27 cellular contexts compared by ENCODE assay signal in genomic region chr10:106956216-106956915, GRCh38.
"Had no signal": no experiment of that assay in that cellular context is flagged by ENCODE, and none has a peak within 500 bp of the region (broad histone marks: within the 10 kb centered on the region; RNA-seq: fewer than 3 reads in every experiment).

No MANE protein-coding gene starts in this region.

- H3K27ac Mint-ChIP-seq: activated CD8-positive, alpha-beta memory T cell treated with anti-CD3 and anti-CD28 coated beads, Interleukin-2, amount 10 ng/mL, durations not matched to agents 7 days and 5 days; activated CD8-positive, alpha-beta T cell treated with anti-CD3 and anti-CD28 coated beads, Interleukin-2, amount 10 ng/mL, durations not matched to agents 7 days and 5 days; activated naive CD8-positive, alpha-beta T cell; activated T-cell treated with anti-CD3 and anti-CD28 coated beads, Interleukin-2, amount 50 U/mL, for 72 hours; immature natural killer cell; memory B cell; naive thymus-derived CD8-positive, alpha-beta T cell; stimulated activated effector memory CD8-positive, alpha-beta T cell treated with anti-CD3 and anti-CD28 coated beads, Interleukin-12 subunit alpha, Interleukin-12 subunit beta, amount 100 ng/mL, for 72 hours; stimulated activated naive CD8-positive, alpha-beta T cell treated with anti-CD3 and anti-CD28 coated beads, Interleukin-15, amount 100 ng/mL, for 72 hours; T-helper 17 cell had no signal

- H3K27ac ChIP-seq: coronary artery, dorsolateral prefrontal cortex, skin epidermis, thyroid gland, upper lobe of right lung had no signal

- H3K27me3 ChIP-seq: thyroid gland, upper lobe of right lung had no signal

- H3K4me3 Mint-ChIP-seq: activated CD8-positive, alpha-beta memory T cell treated with anti-CD3 and anti-CD28 coated beads, Interleukin-2, amount 10 ng/mL, durations not matched to agents 7 days and 5 days; activated CD8-positive, alpha-beta T cell treated with anti-CD3 and anti-CD28 coated beads, Interleukin-2, amount 10 ng/mL, durations not matched to agents 7 days and 5 days; activated naive CD8-positive, alpha-beta T cell; activated T-cell treated with anti-CD3 and anti-CD28 coated beads, Interleukin-2, amount 50 U/mL, for 72 hours; immature natural killer cell; memory B cell; naive thymus-derived CD8-positive, alpha-beta T cell; stimulated activated effector memory CD8-positive, alpha-beta T cell treated with anti-CD3 and anti-CD28 coated beads, Interleukin-12 subunit alpha, Interleukin-12 subunit beta, amount 100 ng/mL, for 72 hours; stimulated activated naive CD8-positive, alpha-beta T cell treated with anti-CD3 and anti-CD28 coated beads, Interleukin-15, amount 100 ng/mL, for 72 hours; T-helper 17 cell had no signal

- H3K9me3 Mint-ChIP-seq: activated T-cell treated with anti-CD3 and anti-CD28 coated beads, Interleukin-2, amount 50 U/mL, for 72 hours; memory B cell; stimulated activated effector memory CD8-positive, alpha-beta T cell treated with anti-CD3 and anti-CD28 coated beads, Interleukin-12 subunit alpha, Interleukin-12 subunit beta, amount 100 ng/mL, for 72 hours; stimulated activated naive CD8-positive, alpha-beta T cell treated with anti-CD3 and anti-CD28 coated beads, Interleukin-15, amount 100 ng/mL, for 72 hours had no signal

- H3K9me3 ChIP-seq: thyroid gland, upper lobe of right lung had no signal

- ATAC-seq: activated CD8-positive, alpha-beta memory T cell treated with anti-CD3 and anti-CD28 coated beads, Interleukin-2, amount 10 ng/mL, durations not matched to agents 7 days and 5 days; activated CD8-positive, alpha-beta T cell treated with anti-CD3 and anti-CD28 coated beads, Interleukin-2, amount 10 ng/mL, durations not matched to agents 7 days and 5 days; activated T-cell treated with anti-CD3 and anti-CD28 coated beads, Interleukin-2, amount 50 U/mL, for 72 hours; naive thymus-derived CD8-positive, alpha-beta T cell; sciatic nerve; stimulated activated effector memory CD8-positive, alpha-beta T cell treated with anti-CD3 and anti-CD28 coated beads, Interleukin-12 subunit alpha, Interleukin-12 subunit beta, amount 100 ng/mL, for 72 hours; stimulated activated naive CD8-positive, alpha-beta T cell treated with anti-CD3 and anti-CD28 coated beads, Interleukin-15, amount 100 ng/mL, for 72 hours; T-helper 17 cell; upper lobe of right lung had no signal

- H3K36me3 ChIP-seq: thyroid gland, upper lobe of right lung had no signal

- H3K4me3 ChIP-seq: coronary artery, dorsolateral prefrontal cortex, skin epidermis, thyroid gland, upper lobe of right lung had no signal

- H3K36me3 Mint-ChIP-seq: activated CD8-positive, alpha-beta memory T cell treated with anti-CD3 and anti-CD28 coated beads, Interleukin-2, amount 10 ng/mL, durations not matched to agents 7 days and 5 days; activated naive CD8-positive, alpha-beta T cell; memory B cell; naive thymus-derived CD8-positive, alpha-beta T cell; stimulated activated effector memory CD8-positive, alpha-beta T cell treated with anti-CD3 and anti-CD28 coated beads, Interleukin-12 subunit alpha, Interleukin-12 subunit beta, amount 100 ng/mL, for 72 hours had no signal

- H3K4me1 Mint-ChIP-seq: activated CD8-positive, alpha-beta memory T cell treated with anti-CD3 and anti-CD28 coated beads, Interleukin-2, amount 10 ng/mL, durations not matched to agents 7 days and 5 days; stimulated activated effector memory CD8-positive, alpha-beta T cell treated with anti-CD3 and anti-CD28 coated beads, Interleukin-12 subunit alpha, Interleukin-12 subunit beta, amount 100 ng/mL, for 72 hours; stimulated activated naive CD8-positive, alpha-beta T cell treated with anti-CD3 and anti-CD28 coated beads, Interleukin-15, amount 100 ng/mL, for 72 hours; T-helper 17 cell had no signal

- H3K27me3 Mint-ChIP-seq: activated CD8-positive, alpha-beta memory T cell treated with anti-CD3 and anti-CD28 coated beads, Interleukin-2, amount 10 ng/mL, durations not matched to agents 7 days and 5 days; activated naive CD8-positive, alpha-beta T cell; memory B cell; naive thymus-derived CD8-positive, alpha-beta T cell; stimulated activated naive CD8-positive, alpha-beta T cell treated with anti-CD3 and anti-CD28 coated beads, Interleukin-15, amount 100 ng/mL, for 72 hours; T-helper 17 cell had no signal

- DNase-seq: activated CD4-positive, alpha-beta T cell treated with anti-CD3 and anti-CD28 coated beads for 1 hour; activated CD4-positive, alpha-beta T cell treated with anti-CD3 and anti-CD28 coated beads, Interleukin-2, amount 50 U/mL, for 1 hour; activated CD8-positive, alpha-beta memory T cell treated with anti-CD3 and anti-CD28 coated beads, Interleukin-2, amount 10 ng/mL, durations not matched to agents 7 days and 5 days; activated CD8-positive, alpha-beta T cell treated with anti-CD3 and anti-CD28 coated beads, Interleukin-2, amount 10 ng/mL, durations not matched to agents 7 days and 5 days; activated naive CD4-positive, alpha-beta T cell; activated T-cell treated with anti-CD3 and anti-CD28 coated beads for 4 hours; activated T-cell treated with anti-CD3 and anti-CD28 coated beads, Interleukin-2, amount 50 U/mL, for 72 hours; anterior cingulate cortex; cerebellar nuclear complex; dorsolateral prefrontal cortex; effector memory CD4-positive, alpha-beta T cell; immature natural killer cell; naive thymus-derived CD8-positive, alpha-beta T cell; stimulated activated CD4-positive, alpha-beta T cell treated with anti-CD3 and anti-CD28 coated beads, Interleukin-12 subunit alpha, Interleukin-12 subunit beta, amount 100 ng/mL, for 4 hours; stimulated activated CD4-positive, alpha-beta T cell treated with anti-CD3 and anti-CD28 coated beads, Interleukin-4, amount 100 ng/mL, for 1 hour; stimulated activated naive CD8-positive, alpha-beta T cell treated with anti-CD3 and anti-CD28 coated beads, Interleukin-15, amount 100 ng/mL, for 72 hours; SW 1271; T-helper 17 cell; T1000; thyroid gland; upper lobe of right lung had no signal

- H3K4me1 ChIP-seq: thyroid gland, upper lobe of right lung had no signal
